2 cellular contexts compared by ENCODE assay signal in the genomic region with DNA sequence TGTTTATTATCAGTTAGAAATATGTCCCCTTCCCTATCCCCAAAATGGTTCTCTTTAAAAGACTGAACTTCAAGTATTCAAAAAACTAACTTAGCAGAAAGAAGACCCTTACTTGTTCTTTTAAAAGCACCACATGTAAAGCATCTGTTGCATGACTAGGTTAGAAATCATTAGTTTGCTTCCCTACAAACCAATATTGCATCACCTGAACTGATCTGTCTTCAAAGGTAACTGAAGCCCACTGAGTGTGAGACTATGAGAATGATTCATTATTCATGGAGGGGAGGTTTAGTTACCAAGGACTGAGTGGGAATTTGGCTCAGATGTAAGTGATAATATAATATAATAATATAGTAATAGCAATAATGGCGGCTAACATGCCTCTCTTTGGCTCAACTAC.
TF ChIP-seq lines count a peak whose summit lies in the region.

No MANE protein-coding gene starts in this region.

TF ChIP-seq in HepG2, 621 proteins besides CTCF, POLR2A, EP300 and RAD21 (continued from another document):
- TF ChIP-seq DZIP1 (CRISPR knock-in tag; IDR thresholded peaks at IDR 0.05) (no peak), ZNF850 (CRISPR knock-in tag; conservative IDR thresholded peaks at IDR 0.05) (no peak), ZNF7 (CRISPR knock-in tag; IDR thresholded peaks at IDR 0.05) (no peak), ZNF644 (CRISPR knock-in tag; IDR thresholded peaks at IDR 0.05; ENCODE audit: low read depth) (0 out of 2 replicates have a peak, but pooled peaks have one; percentile 11), ATF4 (CRISPR knock-in tag; IDR thresholded peaks at IDR 0.05) (peak in 1 of 2 experiments; percentile 84; a peak in 2 of 4 replicates), ATF7 (IDR thresholded peaks at IDR 0.05) (0 out of 2 replicates have a peak, but pooled peaks have one; percentile 20), ATF7 (CRISPR knock-in tag; IDR thresholded peaks at IDR 0.05) (no peak), CEBPB (IDR thresholded peaks at IDR 0.05; ENCODE audit: borderline replicate concordance, low read depth, low read length) (peak; percentile 85)
- TF ChIP-seq, protein P1, sequence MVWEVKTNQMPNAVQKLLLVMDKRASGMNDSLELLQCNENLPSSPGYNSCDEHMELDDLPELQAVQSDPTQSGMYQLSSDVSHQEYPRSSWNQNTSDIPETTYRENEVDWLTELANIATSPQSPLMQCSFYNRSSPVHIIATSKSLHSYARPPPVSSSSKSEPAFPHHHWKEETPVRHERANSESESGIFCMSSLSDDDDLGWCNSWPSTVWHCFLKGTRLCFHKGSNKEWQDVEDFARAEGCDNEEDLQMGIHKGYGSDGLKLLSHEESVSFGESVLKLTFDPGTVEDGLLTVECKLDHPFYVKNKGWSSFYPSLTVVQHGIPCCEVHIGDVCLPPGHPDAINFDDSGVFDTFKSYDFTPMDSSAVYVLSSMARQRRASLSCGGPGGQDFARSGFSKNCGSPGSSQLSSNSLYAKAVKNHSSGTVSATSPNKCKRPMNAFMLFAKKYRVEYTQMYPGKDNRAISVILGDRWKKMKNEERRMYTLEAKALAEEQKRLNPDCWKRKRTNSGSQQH (CRISPR knock-in tag; IDR thresholded peaks at IDR 0.05; ENCODE audit: low read depth) = no peak

TF ChIP-seq in WTC11, 78 proteins besides CTCF, POLR2A, EP300 and RAD21 (continued from another document):
- no peak for TF ChIP-seq ZNF281 (CRISPR knock-in tag; IDR thresholded peaks at IDR 0.05)
TF ChIP-seq in WTC11: peak in this region for 1.
